ENCODE assay signal across 11 cellular contexts in the genomic region with DNA sequence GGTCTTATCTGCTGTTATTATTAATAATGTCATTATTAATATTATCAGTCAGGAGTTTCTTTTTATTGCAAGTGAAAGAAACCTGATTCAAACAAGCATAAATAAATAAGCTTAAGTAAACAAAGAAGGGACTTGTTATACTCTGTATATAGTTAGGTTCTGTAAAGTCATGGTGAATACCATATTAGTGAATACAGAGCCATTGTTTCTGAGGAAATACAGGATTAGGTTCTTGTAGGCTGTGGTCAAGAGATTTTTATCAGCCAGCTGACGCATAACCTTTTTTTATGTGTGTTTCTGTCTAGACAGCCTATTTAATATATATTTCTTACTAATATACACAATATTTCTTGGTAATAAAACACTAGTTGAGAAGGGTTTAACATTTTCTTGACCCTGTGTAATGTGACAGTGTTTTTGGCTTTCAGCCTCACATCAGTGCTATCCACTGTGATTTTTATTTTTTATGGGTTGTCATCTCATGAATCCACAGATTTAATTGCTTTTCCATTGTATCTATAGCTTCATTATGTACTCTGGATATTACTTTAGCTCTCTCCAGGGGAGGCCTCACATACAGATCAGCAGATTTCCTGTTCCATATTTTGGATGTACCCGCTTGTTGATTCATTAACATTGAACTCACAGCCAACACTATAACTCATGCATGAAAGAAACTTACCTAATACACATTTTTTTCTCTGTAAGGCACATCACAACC. TPM values are rescaled to one million over a fixed set of nuclear protein-coding genes. Genes with fewer than 3 reads are reported as not detected.
DNase-seq lines count a peak whose midpoint lies in the region; ATAC-seq, FAIRE-seq and TF ChIP-seq lines count a peak whose summit lies in the region.
"Had no signal": no experiment of that assay in that cellular context is flagged by ENCODE, and none has a peak within 500 bp of the region (broad histone marks: within the 10 kb centered on the region; RNA-seq: fewer than 3 reads in every experiment).

No MANE protein-coding gene starts in this region.

- H4K20me1 ChIP-seq in hepatocyte (ENCODE audit: insufficient read depth, poor library complexity, severe bottlenecking), result no peaks in the 10 kb centered on the region

- H3K27ac Mint-ChIP-seq in activated CD8-positive, alpha-beta memory T cell treated with anti-CD3 and anti-CD28 coated beads, Interleukin-2, amount 10 ng/mL, durations not matched to agents 7 days and 5 days, result no peak overlapping the region
- no peak overlapping the region for H3K27ac Mint-ChIP-seq in activated naive CD8-positive, alpha-beta T cell treated with anti-CD3 and anti-CD28 coated beads, Interleukin-2, amount 10 ng/mL, durations not matched to agents 7 days and 5 days

- no peaks in the 10 kb centered on the region for H3K9me2 ChIP-seq in hepatocyte (replicated peaks; ENCODE audit: insufficient read depth)

- H3K9me3 Mint-ChIP-seq in activated CD8-positive, alpha-beta memory T cell treated with anti-CD3 and anti-CD28 coated beads, Interleukin-2, amount 10 ng/mL, durations not matched to agents 7 days and 5 days (ENCODE audit: low read depth), result no peaks in the 10 kb centered on the region
- peaks cover 2% of the 10 kb centered on the region for H3K9me3 Mint-ChIP-seq in activated naive CD8-positive, alpha-beta T cell treated with anti-CD3 and anti-CD28 coated beads, Interleukin-2, amount 10 ng/mL, durations not matched to agents 7 days and 5 days

- WGBS in hepatocyte (ENCODE audit: low lambda C conversion rate, missing lambda C conversion rate), result 59% methylated on average over 2 of the region's 2 CpGs

- TF ChIP-seq CTCF in hepatocyte (IDR thresholded peaks at IDR 0.05; ENCODE audit: poor library complexity) (no peak), thoracic aorta (IDR thresholded peaks at IDR 0.05) (no peak)

- no peak for DNase-seq in activated CD8-positive, alpha-beta memory T cell treated with anti-CD3 and anti-CD28 coated beads, Interleukin-2, amount 10 ng/mL, durations not matched to agents 7 days and 5 days
- DNase-seq in activated CD8-positive, alpha-beta memory T cell treated with anti-CD3 and anti-CD28 coated beads for 24 hours, result no peak
- DNase-seq in activated naive CD8-positive, alpha-beta T cell treated with anti-CD3 and anti-CD28 coated beads, Interleukin-2, amount 10 ng/mL, durations not matched to agents 7 days and 5 days, result no peak
- DNase-seq in hepatocyte (ENCODE audit: low spot score) (no peak), thoracic aorta (ENCODE audit: low spot score) (no peak), NCI-H146 (lab: John Stamatoyannopoulos, UW) (no peak), RCC 7860 (ENCODE audit: low spot score) (no peak)
- DNase-seq: activated gamma-delta T cell had no signal

- H3K27ac ChIP-seq in hepatocyte (peak overlapping the region; percentile 32), thoracic aorta (peak overlapping the region; percentile 4 to 51)
- H3K27ac ChIP-seq: BLaER1 treated with 17β-estradiol and CSF1 and Interleukin-3, amounts not matched to agents 10 nM and 100 nM had no signal

- CTCF ChIA-PET in activated CD8-positive, alpha-beta memory T cell treated with anti-CD3 and anti-CD28 coated beads, Interleukin-2, amount 10 ng/mL, durations not matched to agents 7 days and 5 days (lab: Charles Lee), result interaction anchor here (1.1 to 1.6 kb wide), 4 partner anchors 13 to 61 kb away, joined by 3 to 7 read pairs (median 4); no protein-coding TSS in a partner anchor

- H3K79me2 ChIP-seq in hepatocyte, result peaks cover 7% of the 10 kb centered on the region

- H3K36me3 Mint-ChIP-seq in activated CD8-positive, alpha-beta memory T cell treated with anti-CD3 and anti-CD28 coated beads, Interleukin-2, amount 10 ng/mL, durations not matched to agents 7 days and 5 days, result peaks cover 44% of the 10 kb centered on the region
- H3K36me3 Mint-ChIP-seq in activated naive CD8-positive, alpha-beta T cell treated with anti-CD3 and anti-CD28 coated beads, Interleukin-2, amount 10 ng/mL, durations not matched to agents 7 days and 5 days, result peaks cover 56% of the 10 kb centered on the region

- peaks cover 6% of the 10 kb centered on the region for H3K4me1 ChIP-seq in hepatocyte (ENCODE audit: insufficient read depth)
- H3K4me1 ChIP-seq in thoracic aorta (ENCODE audit: control insufficient read depth in 1 of 2, low read depth in 2 of 2), result peaks cover 15 to 36% of the 10 kb centered on the region in 2 donors

- no peak overlapping the region for H2AFZ ChIP-seq in hepatocyte

- H3K9me3 ChIP-seq in hepatocyte (ENCODE audit: low read depth) (no peaks in the 10 kb centered on the region), thoracic aorta (no peaks in the 10 kb centered on the region)

- H3K4me1 Mint-ChIP-seq in activated CD8-positive, alpha-beta memory T cell treated with anti-CD3 and anti-CD28 coated beads, Interleukin-2, amount 10 ng/mL, durations not matched to agents 7 days and 5 days, result peaks cover 49% of the 10 kb centered on the region
- H3K4me1 Mint-ChIP-seq in activated naive CD8-positive, alpha-beta T cell treated with anti-CD3 and anti-CD28 coated beads, Interleukin-2, amount 10 ng/mL, durations not matched to agents 7 days and 5 days, result peaks cover 40% of the 10 kb centered on the region

- peak; percentile 27 for ATAC-seq in activated CD8-positive, alpha-beta memory T cell treated with anti-CD3 and anti-CD28 coated beads, Interleukin-2, amount 10 ng/mL, durations not matched to agents 7 days and 5 days
- ATAC-seq in activated naive CD8-positive, alpha-beta T cell treated with anti-CD3 and anti-CD28 coated beads, Interleukin-2, amount 10 ng/mL, durations not matched to agents 7 days and 5 days (ENCODE audit: low read depth), result no peak
- ATAC-seq in thoracic aorta (ENCODE audit: insufficient number of reproducible peaks, low FRiP score, low read depth) (peak; percentile 33), GM21717 (IDR thresholded peaks at IDR 0.05; ENCODE audit: unreplicated experiment) (no peak)
- ATAC-seq: Panc1 had no signal

- H3K4me2 ChIP-seq in hepatocyte, result peak overlapping the region; percentile 47

- no peak overlapping the region for H3K4me3 ChIP-seq in hepatocyte
- peak overlapping the region; percentile 31 for H3K4me3 ChIP-seq in thoracic aorta
- H3K4me3 ChIP-seq: BLaER1 treated with 17β-estradiol and CSF1 and Interleukin-3, amounts not matched to agents 10 nM and 100 nM had no signal

- FAIRE-seq in RCC 7860 (lab: Jason Lieb, UNC), result no peak

- POLR2A ChIA-PET in activated naive CD8-positive, alpha-beta T cell treated with anti-CD3 and anti-CD28 coated beads, Interleukin-2, amount 10 ng/mL, durations not matched to agents 7 days and 5 days (lab: Charles Lee), result interaction anchor here (1.4 kb wide), 1 partner anchor 98 kb away, joined by 4 read pairs; a partner anchor contains a TSS

- H3K36me3 ChIP-seq in hepatocyte (replicated peaks; ENCODE audit: insufficient read depth, low read depth), result no peaks in the 10 kb centered on the region
- peaks cover 4% of the 10 kb centered on the region for H3K36me3 ChIP-seq in thoracic aorta

- H3K27me3 Mint-ChIP-seq in activated CD8-positive, alpha-beta memory T cell treated with anti-CD3 and anti-CD28 coated beads, Interleukin-2, amount 10 ng/mL, durations not matched to agents 7 days and 5 days, result no peaks in the 10 kb centered on the region
- no peaks in the 10 kb centered on the region for H3K27me3 Mint-ChIP-seq in activated naive CD8-positive, alpha-beta T cell treated with anti-CD3 and anti-CD28 coated beads, Interleukin-2, amount 10 ng/mL, durations not matched to agents 7 days and 5 days

- H3K27me3 ChIP-seq in hepatocyte, result no peaks in the 10 kb centered on the region
- H3K27me3 ChIP-seq in thoracic aorta (replicated peaks; ENCODE audit: insufficient read depth), result no peaks in the 10 kb centered on the region
- H3K27me3 ChIP-seq: BLaER1 treated with 17β-estradiol and CSF1 and Interleukin-3, amounts not matched to agents 10 nM and 100 nM had no signal

- peak overlapping the region; percentile 2 for H3K4me3 Mint-ChIP-seq in activated CD8-positive, alpha-beta memory T cell treated with anti-CD3 and anti-CD28 coated beads, Interleukin-2, amount 10 ng/mL, durations not matched to agents 7 days and 5 days
- H3K4me3 Mint-ChIP-seq in activated naive CD8-positive, alpha-beta T cell treated with anti-CD3 and anti-CD28 coated beads, Interleukin-2, amount 10 ng/mL, durations not matched to agents 7 days and 5 days, result peak overlapping the region; percentile 61

RNA-seq across cellular contexts. Expression of a gene that starts 8.0 kb away (rescaled TPM):
- total RNA-seq in activated CD8-positive, alpha-beta memory T cell treated with anti-CD3 and anti-CD28 coated beads, Interleukin-2, amount 10 ng/mL, durations not matched to agents 7 days and 5 days, result 10 to 100 TPM; 21.3 to 24.9 TPM
- 10 to 100 TPM; 42.9 to 47.3 TPM for total RNA-seq in activated naive CD8-positive, alpha-beta T cell treated with anti-CD3 and anti-CD28 coated beads, Interleukin-2, amount 10 ng/mL, durations not matched to agents 7 days and 5 days
- total RNA-seq in hepatocyte (11.3 and 13.2 TPM in 2 replicates), thoracic aorta (10 to 100 TPM; 34.5 to 51.4 TPM)
- 8.6 and 11.7 TPM in 2 replicates for polyA plus RNA-seq in hepatocyte

Comparison
In these comparisons a context has a peak if more than half of its experiments do, and no peak if none do; other contexts are left out.
1. ATAC-seq: peak in activated CD8-positive, alpha-beta memory T cell treated with anti-CD3 and anti-CD28 coated beads, Interleukin-2, amount 10 ng/mL, durations not matched to agents 7 days and 5 days (single experiment) and thoracic aorta (single experiment); none in activated naive CD8-positive, alpha-beta T cell treated with anti-CD3 and anti-CD28 coated beads, Interleukin-2, amount 10 ng/mL, durations not matched to agents 7 days and 5 days (single experiment) and GM21717 (single experiment).